ENCODE assay signal across 13 cellular contexts in genomic region chr7:2860627-2861133, GRCh38. TPM values are rescaled to one million over a fixed set of nuclear protein-coding genes. Genes with fewer than 3 reads are reported as not detected.
DNase-seq lines count a peak whose midpoint lies in the region; ATAC-seq, FAIRE-seq and TF ChIP-seq lines count a peak whose summit lies in the region.
"Had no signal": no experiment of that assay in that cellular context is flagged by ENCODE, and none has a peak within 500 bp of the region (broad histone marks: within the 10 kb centered on the region; RNA-seq: fewer than 3 reads in every experiment).

No MANE protein-coding gene starts in this region.

- H3K9ac ChIP-seq in endodermal cell (ENCODE audit: extremely low read depth, low read length, poor library complexity, severe bottlenecking) = no peak overlapping the region

- peaks cover 3% of the 10 kb centered on the region for H3K4me1 ChIP-seq in endodermal cell (ENCODE audit: control insufficient read depth, insufficient read depth, low read length)
- H3K4me1 ChIP-seq: right lobe of liver had no signal

- H3K9me3 Mint-ChIP-seq in endodermal cell (no peaks in the 10 kb centered on the region), progenitor cell of endocrine pancreas (ENCODE audit: low read depth) (no peaks in the 10 kb centered on the region)
- H3K9me3 Mint-ChIP-seq: naive thymus-derived CD4-positive, alpha-beta T cell had no signal

- H3K36me3 ChIP-seq in endodermal cell (ENCODE audit: control insufficient read depth, insufficient read depth, low read length) = no peaks in the 10 kb centered on the region
- H3K36me3 ChIP-seq: brain microvascular endothelial cell, right lobe of liver had no signal

- peak; percentile 31 for FAIRE-seq in HTR-8/SVneo (lab: Jason Lieb, UNC)

- H3K4me3 ChIP-seq in endodermal cell (ENCODE audit: low read length) = no peak overlapping the region
- H3K4me3 ChIP-seq: right lobe of liver had no signal

- H3K4me3 Mint-ChIP-seq in endodermal cell (no peak overlapping the region), progenitor cell of endocrine pancreas (ENCODE audit: low read depth) (no peak overlapping the region)
- H3K4me3 Mint-ChIP-seq: naive thymus-derived CD4-positive, alpha-beta T cell had no signal

- H3K27ac ChIP-seq in endodermal cell (ENCODE audit: low read depth, low read length) = peak overlapping the region; percentile 0
- H3K27ac ChIP-seq: brain microvascular endothelial cell, right lobe of liver had no signal

- H3K9me3 ChIP-seq in endodermal cell (ENCODE audit: control insufficient read depth, low read length) = no peaks in the 10 kb centered on the region
- H3K9me3 ChIP-seq: right lobe of liver had no signal

- H3K4me1 Mint-ChIP-seq in endodermal cell (peaks cover 12% of the 10 kb centered on the region), progenitor cell of endocrine pancreas (ENCODE audit: low read depth) (peaks cover 28% of the 10 kb centered on the region)

- TF ChIP-seq CTCF in endodermal cell (conservative IDR thresholded peaks at IDR 0.05) (no peak), progenitor cell of endocrine pancreas (IDR thresholded peaks at IDR 0.05; ENCODE audit: unreplicated experiment) (no peak), GM13977 (IDR thresholded peaks at IDR 0.05; ENCODE audit: extremely low read depth, insufficient read depth, missing control alignments) (no peak)

- 85 to 90% methylated on average over 12 to 14 of the region's 14 CpGs for WGBS in endodermal cell (ENCODE audit: insufficient coverage in 1 of 2, insufficient read length in 1 of 2), 2 experiments

- H3K36me3 Mint-ChIP-seq in endodermal cell (ENCODE audit: low read depth) (no peaks in the 10 kb centered on the region), progenitor cell of endocrine pancreas (ENCODE audit: insufficient read depth) (no peaks in the 10 kb centered on the region)

- H3K27ac Mint-ChIP-seq in endodermal cell = peak overlapping the region; percentile 2
- H3K27ac Mint-ChIP-seq in progenitor cell of endocrine pancreas = peak overlapping the region; percentile 68

- no peaks in the 10 kb centered on the region for H3K27me3 ChIP-seq in endodermal cell (ENCODE audit: control insufficient read depth, insufficient read depth, low read length, poor library complexity, severe bottlenecking)
- H3K27me3 ChIP-seq: brain microvascular endothelial cell, right lobe of liver had no signal

- ATAC-seq in HG02571 (IDR thresholded peaks at IDR 0.05; ENCODE audit: unreplicated experiment) (no peak), HG03108 (IDR thresholded peaks at IDR 0.05; ENCODE audit: unreplicated experiment) (no peak)
- ATAC-seq: naive thymus-derived CD4-positive, alpha-beta T cell had no signal

- no peak for DNase-seq in HTR-8/SVneo (ENCODE audit: insufficient read length, low spot score)
- DNase-seq in NCI-H2196 (lab: John Stamatoyannopoulos, UW; ENCODE audit: unreplicated experiment) = peak; percentile 79
- DNase-seq in endodermal cell = no peak
- DNase-seq in progenitor cell of endocrine pancreas (ENCODE audit: low spot score, unreplicated experiment) = no peak
- no peak for DNase-seq in GM13977 (ENCODE audit: low spot score)
- no peak for DNase-seq in stimulated activated CD4-positive, alpha-beta T cell treated with anti-CD3 and anti-CD28 coated beads, Interleukin-4, amount 100 ng/mL, for 1 hour
- DNase-seq: brain microvascular endothelial cell; GDM1; islet precursor cell; naive thymus-derived CD4-positive, alpha-beta T cell; right lobe of liver had no signal

- in situ Hi-C loops in GM13977 (cut with MboI; ENCODE audit: low pct_unique_long_range_greater_than_20kb, low sequenced_read_pairs, unreplicated experiment) = no loop called here

- peaks cover 4% of the 10 kb centered on the region for H3K27me3 Mint-ChIP-seq in endodermal cell (ENCODE audit: insufficient read depth)
- H3K27me3 Mint-ChIP-seq in progenitor cell of endocrine pancreas = no peaks in the 10 kb centered on the region
- H3K27me3 Mint-ChIP-seq: naive thymus-derived CD4-positive, alpha-beta T cell had no signal

RNA-seq across cellular contexts. Expression of gene GNA12, which starts 16.6 kb away (rescaled TPM):
- 10 to 100 TPM; 55.0 to 64.7 TPM for total RNA-seq in endodermal cell
- polyA plus RNA-seq in endodermal cell (2013, experiment 1 of 2) = 45.7 TPM
- polyA plus RNA-seq in endodermal cell (2013, experiment 2 of 2) = 44.9 TPM
- total RNA-seq in progenitor cell of endocrine pancreas = 65.4 and 68.6 TPM in 2 replicates
